ENCODE assay signal across 19 cellular contexts in the genomic region with DNA sequence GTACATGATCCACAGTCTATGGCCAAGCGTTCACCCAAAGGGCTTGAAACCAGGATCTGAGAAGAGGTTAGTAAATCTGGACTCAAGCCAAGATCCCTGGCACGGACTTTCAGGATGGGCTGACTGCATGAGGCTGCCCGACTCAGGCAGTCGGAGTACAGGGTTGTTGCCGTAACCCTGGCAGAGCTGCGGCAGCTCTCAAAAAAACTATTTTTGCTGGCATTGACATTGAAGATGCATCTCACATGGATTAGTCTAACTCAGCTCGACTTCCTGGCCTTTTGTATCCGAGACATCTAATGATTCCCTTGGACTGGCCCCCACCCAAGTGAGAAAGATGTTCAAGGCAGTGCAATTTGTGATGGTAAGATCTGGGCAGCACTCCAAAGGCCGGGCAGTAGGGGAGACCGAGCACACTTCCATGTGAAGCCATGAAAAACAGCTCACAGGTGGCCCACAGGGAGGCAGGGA. TPM values are rescaled to one million over a fixed set of nuclear protein-coding genes. Genes with fewer than 3 reads are reported as not detected.
A peak's percentile ranks its signal among the peaks of the same experiment; 100 is the strongest.
DNase-seq lines count a peak whose midpoint lies in the region; ATAC-seq, FAIRE-seq and TF ChIP-seq lines count a peak whose summit lies in the region.
"Had no signal": no experiment of that assay in that cellular context is flagged by ENCODE, and none has a peak within 500 bp of the region (broad histone marks: within the 10 kb centered on the region; RNA-seq: fewer than 3 reads in every experiment).

No MANE protein-coding gene starts in this region.

- peaks cover 3 to 10% (median 3%) of the 10 kb centered on the region in 3 donors for H3K27me3 Mint-ChIP-seq in immature natural killer cell (ENCODE audit: low read depth in 3 of 3)

- TF ChIP-seq CTCF in adrenal gland (IDR thresholded peaks at IDR 0.05), result no peak
- no peak for TF ChIP-seq CTCF in kidney (IDR thresholded peaks at IDR 0.05; ENCODE audit: borderline replicate concordance, extremely low read depth, insufficient read depth)
- no peak for TF ChIP-seq CTCF in psoas muscle (IDR thresholded peaks at IDR 0.05)

- no peaks in the 10 kb centered on the region for H3K9me3 ChIP-seq in adrenal gland (replicated peaks in 1 of 3)
- H3K9me3 ChIP-seq in kidney (ENCODE audit: control insufficient read depth in 1 of 2, low read length in 2 of 2), result no peaks in the 10 kb centered on the region
- H3K9me3 ChIP-seq in psoas muscle, result no peaks in the 10 kb centered on the region
- H3K9me3 ChIP-seq: A549, SJCRH30 had no signal

- H3K36me3 Mint-ChIP-seq in immature natural killer cell, result no peaks in the 10 kb centered on the region

- FAIRE-seq in kidney (lab: Jason Lieb, UNC), result no peak
- FAIRE-seq: A549, GM12891, H1 had no signal

- H3K36me3 ChIP-seq in adrenal gland (replicated peaks in 1 of 2), result no peaks in the 10 kb centered on the region
- H3K36me3 ChIP-seq in kidney (ENCODE audit: control insufficient read depth in 1 of 2, insufficient read depth in 2 of 2, low read length in 2 of 2), result peaks cover 0 to 8% of the 10 kb centered on the region in 2 donors
- H3K36me3 ChIP-seq in psoas muscle (ENCODE audit: insufficient read depth in 1 of 2, low read depth in 1 of 2), result peaks cover 0 to 5% of the 10 kb centered on the region in 2 donors
- H3K36me3 ChIP-seq: SJCRH30 had no signal

- no peaks in the 10 kb centered on the region for H3K9me3 Mint-ChIP-seq in immature natural killer cell
- H3K9me3 Mint-ChIP-seq: CD4-positive, alpha-beta T cell had no signal

- H3K27me3 ChIP-seq in adrenal gland (no peaks in the 10 kb centered on the region), psoas muscle (ENCODE audit: insufficient read depth in 3 of 3, low read length in 2 of 3) (no peaks in the 10 kb centered on the region)

- H3K4me3 Mint-ChIP-seq in immature natural killer cell, result no peak overlapping the region
- H3K4me3 Mint-ChIP-seq: CD4-positive, alpha-beta T cell had no signal

- in situ Hi-C loops in G401 (cut with HindIII; ENCODE audit: low sequenced_read_pairs), result no loop called here

- no peak overlapping the region for H3K4me3 ChIP-seq in adrenal gland
- no peak overlapping the region for H3K4me3 ChIP-seq in kidney (ENCODE audit: low read length in 2 of 2)
- H3K4me3 ChIP-seq in psoas muscle, result no peak overlapping the region
- H3K4me3 ChIP-seq: A549, SJCRH30 had no signal

- no peak for TF ChIP-seq POLR2A in adrenal gland (IDR thresholded peaks at IDR 0.05)

- ATAC-seq in psoas muscle (peak in 3 of 4 donors; percentile 20 to 27 (median 24)), GM18873 (IDR thresholded peaks at IDR 0.05; ENCODE audit: low FRiP score, unreplicated experiment) (no peak)
- ATAC-seq: A549, Panc1 had no signal

- no peak overlapping the region for H3K9ac ChIP-seq in kidney (ENCODE audit: low read length in 2 of 2)

- H3K4me1 ChIP-seq in adrenal gland (replicated peaks in 1 of 2) (peaks cover 30 to 47% of the 10 kb centered on the region in 2 donors), kidney (ENCODE audit: control insufficient read depth in 1 of 2, insufficient read depth in 1 of 2, low read depth in 1 of 2, low read length in 2 of 2) (peaks cover 6 to 32% of the 10 kb centered on the region in 2 donors), psoas muscle (peaks cover 31% of the 10 kb centered on the region)
- H3K4me1 ChIP-seq: SJCRH30 had no signal

- WGBS in adrenal gland, 4 donors, result 40 to 50% (median 43%) methylated on average over 4 to 10 of the region's 10 CpGs
- WGBS in psoas muscle, 3 donors, result 27 to 54% (median 32%) methylated on average over 10 of the region's 10 CpGs

- DNase-seq in G401 (ENCODE audit: low spot score) (peak; percentile 40), adrenal gland (peak; percentile 74 to 88 (median 88)), kidney (no peak), psoas muscle (no peak), middle frontal gyrus (ENCODE audit: extremely low spot score, low spot score) (no peak), immature natural killer cell (no peak)
- DNase-seq: CD4-positive, alpha-beta T cell; DMS53; EL; KBM-7; NCI-H1694 treated with DMSO at 0.1 percent for 48 hours; NCI-H226; NCI-H526; SJCRH30 had no signal

- intact Hi-C loops in adrenal gland (cut with DNase I) (no loop called here), kidney (cut with DNase I) (no loop called here), psoas muscle (cut with DNase I) (loop anchor here in 1 of 2 donors (5.0 kb wide), 1 partner anchor 212 kb away; no protein-coding TSS in a partner anchor)

- H3K27ac Mint-ChIP-seq in immature natural killer cell, result no peak overlapping the region
- H3K27ac Mint-ChIP-seq: CD4-positive, alpha-beta T cell had no signal

- peaks cover 0 to under 1% of the 10 kb centered on the region in 2 donors for H3K4me1 Mint-ChIP-seq in immature natural killer cell

- H3K27ac ChIP-seq in adrenal gland (peak overlapping the region; percentile 46 to 93 (median 89)), kidney (ENCODE audit: low read depth in 2 of 2, low read length in 2 of 2) (peak overlapping the region; percentile 54 to 95), psoas muscle (peak overlapping the region; percentile 78)
- H3K27ac ChIP-seq: A549, SJCRH30 had no signal

RNA-seq across cellular contexts. Expression of gene SLC47A1, which starts 6.2 kb away (rescaled TPM):
- total RNA-seq in G401 (2014; rRNA removed; shearing (Covaris generic)), result 2.6 and 4.5 TPM in 2 replicates
- total RNA-seq in adrenal gland, result 100 to 1,000 TPM; 126 to 630 (median 218) TPM
- polyA plus RNA-seq in adrenal gland, result 100 to 1,000 TPM; 104 to 460 (median 150) TPM
- 26.0 TPM for total RNA-seq in kidney
- polyA plus RNA-seq in kidney (ENCODE audit: insufficient read depth, low read depth, low replicate concordance), result 94.8 TPM
- total RNA-seq in psoas muscle, result 10 to 100 TPM; 27.7 to 57.3 (median 42.8) TPM
- polyA plus RNA-seq in psoas muscle, result 10 to 100 TPM; 13.0 to 29.1 (median 20.7) TPM
- under 1 TPM in 1 of 3 donors, not detected in 2; 0.14 TPM for polyA plus RNA-seq in immature natural killer cell
- total RNA-seq: CD4-positive, alpha-beta T cell; SJCRH30 had no signal

Comparison
In these comparisons a context has a peak if more than half of its experiments do, and no peak if none do; other contexts are left out.
1. DNase-seq: peak in G401 (single experiment) and adrenal gland (7 of 7); none in kidney (single experiment), psoas muscle (0 of 2), middle frontal gyrus (single experiment) and immature natural killer cell (0 of 3).
2. Peak in every context shown above with its lines, with median percentiles within 50 percentile points of each other: H3K27ac ChIP-seq.